ENCODE assay signal across 14 cellular contexts in genomic region chr7:121085922-121086321, GRCh38.
DNase-seq lines count a peak whose midpoint lies in the region; ATAC-seq, FAIRE-seq and TF ChIP-seq lines count a peak whose summit lies in the region.
"Had no signal": no experiment of that assay in that cellular context is flagged by ENCODE, and none has a peak within 500 bp of the region (broad histone marks: within the 10 kb centered on the region; RNA-seq: fewer than 3 reads in every experiment).

No MANE protein-coding gene starts in this region.

- in situ Hi-C loops in GM23248 (cut with MboI), result no loop called here

- no peaks in the 10 kb centered on the region for H3K27me3 Mint-ChIP-seq in astrocyte (ENCODE audit: low read depth, unreplicated experiment)
- peaks cover 3% of the 10 kb centered on the region for H3K27me3 Mint-ChIP-seq in activated T-helper 17 cell treated with anti-CD3 and anti-CD28 coated beads, Interleukin-2, amount 50 U/mL, for 72 hours

- TF ChIP-seq CTCF in astrocyte (IDR thresholded peaks at IDR 0.05; ENCODE audit: insufficient read depth, low read depth, low read length) (no peak), smooth muscle cell (IDR thresholded peaks at IDR 0.05; ENCODE audit: borderline replicate concordance, insufficient read depth, poor library complexity, severe bottlenecking) (no peak), prostate gland (IDR thresholded peaks at IDR 0.05) (no peak)

- peak overlapping the region; percentile 88 for H3K4me2 ChIP-seq in GM23248 (ENCODE audit: unreplicated experiment)
- peak overlapping the region; percentile 16 for H3K4me2 ChIP-seq in astrocyte (ENCODE audit: low read length)
- peak overlapping the region; percentile 9 for H3K4me2 ChIP-seq in smooth muscle cell

- TF ChIP-seq POLR2A in prostate gland (IDR thresholded peaks at IDR 0.05), result no peak

- no peaks in the 10 kb centered on the region for H3K36me3 ChIP-seq in GM23248 (ENCODE audit: low read depth)
- no peaks in the 10 kb centered on the region for H3K36me3 ChIP-seq in astrocyte (ENCODE audit: insufficient read depth, low read length)
- no peaks in the 10 kb centered on the region for H3K36me3 ChIP-seq in smooth muscle cell (ENCODE audit: low read depth)
- H3K36me3 ChIP-seq in prostate gland, result no peaks in the 10 kb centered on the region
- H3K36me3 ChIP-seq: pancreas had no signal

- H3K4me3 Mint-ChIP-seq in astrocyte (ENCODE audit: unreplicated experiment), result no peak overlapping the region
- no peak overlapping the region for H3K4me3 Mint-ChIP-seq in activated T-helper 17 cell treated with anti-CD3 and anti-CD28 coated beads, Interleukin-2, amount 50 U/mL, for 72 hours
- H3K4me3 Mint-ChIP-seq: H9 had no signal

- H3K4me3 ChIP-seq in GM23248, result peak overlapping the region; percentile 56; the same call in 1 of the 2 replicates
- H3K4me3 ChIP-seq in astrocyte (ENCODE audit: insufficient read depth, low read depth, low read length), result no peak overlapping the region
- no peak overlapping the region for H3K4me3 ChIP-seq in smooth muscle cell
- no peak overlapping the region for H3K4me3 ChIP-seq in prostate gland
- H3K4me3 ChIP-seq: pancreas had no signal

- H3F3A ChIP-seq in GM23248 (ENCODE audit: insufficient read depth) (peaks cover 49% of the 10 kb centered on the region), smooth muscle cell (ENCODE audit: low read depth) (peaks cover 5% of the 10 kb centered on the region)

- H3K27me3 ChIP-seq in GM23248 (replicated peaks; ENCODE audit: insufficient read depth) (no peaks in the 10 kb centered on the region), astrocyte (ENCODE audit: insufficient read depth, low read length) (no peaks in the 10 kb centered on the region), smooth muscle cell (ENCODE audit: low read depth) (no peaks in the 10 kb centered on the region), prostate gland (replicated peaks; ENCODE audit: insufficient read depth) (no peaks in the 10 kb centered on the region)
- H3K27me3 ChIP-seq: pancreas had no signal

- WGBS in GM23248 (ENCODE audit: low coverage in 1 of 2, low lambda C conversion rate in 2 of 2, missing lambda C conversion rate in 2 of 2), 2 experiments, result 26 to 27% methylated on average over 3 of the region's 3 CpGs
- WGBS in smooth muscle cell (ENCODE audit: low lambda C conversion rate), result 67% methylated on average over 3 of the region's 3 CpGs
- 49% methylated on average over 3 of the region's 3 CpGs for WGBS in prostate gland

- H3K79me2 ChIP-seq in GM23248 (ENCODE audit: insufficient read depth), result no peaks in the 10 kb centered on the region
- H3K79me2 ChIP-seq in astrocyte (ENCODE audit: insufficient read depth, low read length), result no peaks in the 10 kb centered on the region
- no peaks in the 10 kb centered on the region for H3K79me2 ChIP-seq in smooth muscle cell (ENCODE audit: low read depth)

- ATAC-seq in left ventricle myocardium superior, result peak; percentile 67
- ATAC-seq in activated T-helper 17 cell treated with anti-CD3 and anti-CD28 coated beads, Interleukin-2, amount 50 U/mL, for 72 hours (replicated peaks), result no peak

- peak overlapping the region; percentile 98 for H3K27ac Mint-ChIP-seq in astrocyte (ENCODE audit: unreplicated experiment)
- no peak overlapping the region for H3K27ac Mint-ChIP-seq in activated T-helper 17 cell treated with anti-CD3 and anti-CD28 coated beads, Interleukin-2, amount 50 U/mL, for 72 hours
- H3K27ac Mint-ChIP-seq: H9 had no signal

- peak overlapping the region; percentile 87 for H3K27ac ChIP-seq in GM23248
- peak overlapping the region; percentile 94 for H3K27ac ChIP-seq in astrocyte (ENCODE audit: low read depth, low read length)
- no peak overlapping the region for H3K27ac ChIP-seq in smooth muscle cell (ENCODE audit: low read depth)
- peak overlapping the region in 1 of 2 donors; percentile 3 for H3K27ac ChIP-seq in prostate gland
- H3K27ac ChIP-seq: pancreas had no signal

- intact Hi-C loops in left ventricle myocardium superior (cut with micrococcal nuclease) (no loop called here), prostate gland (cut with DNase I) (no loop called here)

- no peak for FAIRE-seq in astrocyte (lab: Jason Lieb, UNC)
- FAIRE-seq: pancreas had no signal

- no peaks in the 10 kb centered on the region for H3K9me2 ChIP-seq in GM23248 (ENCODE audit: insufficient read depth)

- H3K4me1 Mint-ChIP-seq in astrocyte (ENCODE audit: low read depth, unreplicated experiment), result peaks cover 50% of the 10 kb centered on the region
- H3K4me1 Mint-ChIP-seq in activated T-helper 17 cell treated with anti-CD3 and anti-CD28 coated beads, Interleukin-2, amount 50 U/mL, for 72 hours, result no peaks in the 10 kb centered on the region
- H3K4me1 Mint-ChIP-seq: H9 had no signal

- H3K36me3 Mint-ChIP-seq in astrocyte (ENCODE audit: low read depth, unreplicated experiment), result no peaks in the 10 kb centered on the region
- H3K36me3 Mint-ChIP-seq in activated T-helper 17 cell treated with anti-CD3 and anti-CD28 coated beads, Interleukin-2, amount 50 U/mL, for 72 hours (ENCODE audit: low read depth), result no peaks in the 10 kb centered on the region

- H3K9ac ChIP-seq in GM23248 (peak overlapping the region; percentile 52), astrocyte (ENCODE audit: low read length) (peak overlapping the region; percentile 71), smooth muscle cell (ENCODE audit: low read depth) (no peak overlapping the region)

- no peaks in the 10 kb centered on the region for H4K20me1 ChIP-seq in GM23248 (ENCODE audit: insufficient read depth)
- H4K20me1 ChIP-seq in astrocyte (ENCODE audit: insufficient read depth, low read length), result no peaks in the 10 kb centered on the region
- no peaks in the 10 kb centered on the region for H4K20me1 ChIP-seq in smooth muscle cell (ENCODE audit: low read depth)

- H3K4me1 ChIP-seq in GM23248 (ENCODE audit: insufficient read depth) (peaks cover 69% of the 10 kb centered on the region), astrocyte (ENCODE audit: insufficient read depth, low read length) (peaks cover 36% of the 10 kb centered on the region), smooth muscle cell (ENCODE audit: low read depth) (peaks cover 7% of the 10 kb centered on the region), prostate gland (replicated peaks) (no peaks in the 10 kb centered on the region)
- H3K4me1 ChIP-seq: pancreas had no signal

- peak overlapping the region; percentile 22 for H2AFZ ChIP-seq in GM23248
- H2AFZ ChIP-seq in astrocyte (ENCODE audit: low read depth, low read length), result no peak overlapping the region
- H2AFZ ChIP-seq in smooth muscle cell (ENCODE audit: low read depth), result peak overlapping the region; percentile 8

- DNase-seq in GM23248, result peak; percentile 53
- peak; percentile 27 for DNase-seq in astrocyte (ENCODE audit: low read depth)
- DNase-seq in left ventricle myocardium superior, result no peak
- no peak for DNase-seq in smooth muscle cell (lab: John Stamatoyannopoulos, UW; ENCODE audit: unreplicated experiment)
- DNase-seq in mucosa of gallbladder (ENCODE audit: low spot score), result no peak
- DNase-seq in prostate gland (ENCODE audit: low spot score), result no peak
- no peak for DNase-seq in DMS53 treated with DMSO at 0.1 percent for 48 hours (lab: John Stamatoyannopoulos, UW; ENCODE audit: unreplicated experiment)
- DNase-seq: H9; OCI-M1; pancreas; stimulated activated CD4-positive, alpha-beta T cell treated with anti-CD3 and anti-CD28 coated beads, Interleukin-2, amount 100 ng/mL, for 48 hours; stimulated activated naive CD4-positive, alpha-beta T cell; T-helper 9 cell had no signal

- no peaks in the 10 kb centered on the region for H3K9me3 Mint-ChIP-seq in astrocyte (ENCODE audit: unreplicated experiment)
- H3K9me3 Mint-ChIP-seq in activated T-helper 17 cell treated with anti-CD3 and anti-CD28 coated beads, Interleukin-2, amount 50 U/mL, for 72 hours, result no peaks in the 10 kb centered on the region
- H3K9me3 Mint-ChIP-seq: H9 had no signal

- no peaks in the 10 kb centered on the region for H3K9me3 ChIP-seq in GM23248 (ENCODE audit: low read depth)
- no peaks in the 10 kb centered on the region for H3K9me3 ChIP-seq in astrocyte (ENCODE audit: insufficient read depth, low read depth, low read length)
- H3K9me3 ChIP-seq in smooth muscle cell (replicated peaks; ENCODE audit: low read depth), result no peaks in the 10 kb centered on the region
- no peaks in the 10 kb centered on the region for H3K9me3 ChIP-seq in prostate gland
- H3K9me3 ChIP-seq: pancreas had no signal

Comparison
In these comparisons a context has a peak if more than half of its experiments do, and no peak if none do; other contexts are left out.
1. DNase-seq: peak in GM23248 (single experiment) and astrocyte (single experiment); none in left ventricle myocardium superior (single experiment), smooth muscle cell (single experiment), mucosa of gallbladder (single experiment), prostate gland (single experiment) and DMS53 treated with DMSO at 0.1 percent for 48 hours (single experiment).
2. H3K4me2 ChIP-seq: peak in every context shown above with its lines; median percentile 88 in GM23248; 16 in astrocyte; 9 in smooth muscle cell.